Comparison of ENCODE assay signal across 13 cellular contexts in genomic region chrX:50697691-50698090, GRCh38.
DNase-seq lines count a peak whose midpoint lies in the region; ATAC-seq, FAIRE-seq and TF ChIP-seq lines count a peak whose summit lies in the region.
"Had no signal": no experiment of that assay in that cellular context is flagged by ENCODE, and none has a peak within 500 bp of the region (broad histone marks: within the 10 kb centered on the region; RNA-seq: fewer than 3 reads in every experiment).

No MANE protein-coding gene starts in this region.

- H3K4me3 ChIP-seq in cardiac muscle cell, result no peak overlapping the region
- no peak overlapping the region for H3K4me3 ChIP-seq in mammary epithelial cell (replicated peaks in 1 of 3; ENCODE audit: insufficient read depth in 1 of 3, low read depth in 2 of 3, low read length in 3 of 3)
- H3K4me3 ChIP-seq: GM12878, uterus had no signal

- H3K9me3 ChIP-seq in cardiac muscle cell (ENCODE audit: low read depth), result no peaks in the 10 kb centered on the region
- H3K9me3 ChIP-seq in mammary epithelial cell (replicated peaks; ENCODE audit: insufficient read depth, low read length), result no peaks in the 10 kb centered on the region
- H3K9me3 ChIP-seq: uterus had no signal

- H3K9ac ChIP-seq in mammary epithelial cell (ENCODE audit: insufficient read depth, low read length), result no peak overlapping the region

- CTCF ChIA-PET in mammary epithelial cell (lab: Charles Lee; ENCODE audit: low non-redundant PET), result no interaction called here

- 0% methylated on average over 2 of the region's 2 CpGs for whole genome bisulfite sequencing in mammary epithelial cell (ENCODE audit: low coverage, missing lambda C conversion rate)

- DNase-seq in cardiac muscle cell (ENCODE audit: low read depth in 1 of 2, low spot score in 1 of 2) (peak; percentile 46 to 81), cardiac septum (ENCODE audit: low spot score) (no peak), mammary epithelial cell (peak; percentile 55), iPS-NIHi7 (ENCODE audit: extremely low spot score) (peak; percentile 44), urothelium cell line (ENCODE audit: low spot score) (peak; percentile 44), retina (no peak)
- DNase-seq: activated T-cell treated with anti-CD3 and anti-CD28 coated beads, Interleukin-2, amount 50 U/mL, for 1 hour; NCI-H2171; stimulated activated CD4-positive, alpha-beta T cell treated with anti-CD3 and anti-CD28 coated beads, Interleukin-4, amount 100 ng/mL, for 24 hours; uterus had no signal

- H3K79me2 ChIP-seq in mammary epithelial cell (ENCODE audit: insufficient read depth, low read length), result no peaks in the 10 kb centered on the region

- no peak for TF ChIP-seq CTCF in cardiac muscle cell (IDR thresholded peaks at IDR 0.05; ENCODE audit: low read depth, low read length)
- TF ChIP-seq CTCF in mammary epithelial cell (conservative IDR thresholded peaks at IDR 0.05 in 1 of 2, IDR thresholded peaks at IDR 0.05 in 1 of 2; ENCODE audit: extremely low read depth in 1 of 2, insufficient read depth in 1 of 2, low read depth in 1 of 2, low read length in 2 of 2), result no peak

- H4K20me1 ChIP-seq in mammary epithelial cell (ENCODE audit: insufficient read depth, low read length), result no peaks in the 10 kb centered on the region

- H2AFZ ChIP-seq in mammary epithelial cell (ENCODE audit: low read depth, low read length), result no peak overlapping the region

- in situ Hi-C loops in mammary epithelial cell (cut with MboI; ENCODE audit: low sequenced_read_pairs in 2 of 2), result loop anchor here in 1 of 2 donors (25.0 kb wide), 1 partner anchor 765 kb away; no protein-coding TSS in a partner anchor

- dilution Hi-C loops in mammary epithelial cell (cut with HindIII; ENCODE audit: low sequenced_read_pairs), result no loop called here

- H3K4me1 ChIP-seq in cardiac muscle cell (ENCODE audit: low read depth), result no peaks in the 10 kb centered on the region
- no peaks in the 10 kb centered on the region for H3K4me1 ChIP-seq in mammary epithelial cell (ENCODE audit: insufficient read depth, low read length)
- H3K4me1 ChIP-seq: uterus had no signal

- H3K27ac ChIP-seq in cardiac muscle cell (no peak overlapping the region), mammary epithelial cell (ENCODE audit: insufficient read depth, low read depth, low read length) (no peak overlapping the region)
- H3K27ac ChIP-seq: uterus had no signal

- BruUV-seq in mammary epithelial cell (replicated peaks; lab: Mats Ljungman, UMichigan), result no TSS peak

- H3K36me3 ChIP-seq in cardiac muscle cell (no peaks in the 10 kb centered on the region), mammary epithelial cell (ENCODE audit: insufficient read depth, low read length) (no peaks in the 10 kb centered on the region)
- H3K36me3 ChIP-seq: uterus had no signal

- H3K27me3 ChIP-seq in cardiac muscle cell, result no peaks in the 10 kb centered on the region
- peaks cover 6% of the 10 kb centered on the region for H3K27me3 ChIP-seq in mammary epithelial cell (ENCODE audit: insufficient read depth, low read length)
- H3K27me3 ChIP-seq: uterus had no signal

- H3K4me2 ChIP-seq in mammary epithelial cell (ENCODE audit: insufficient read depth, low read depth, low read length), result peak overlapping the region; percentile 18

- intact Hi-C loops in cardiac septum (cut with DNase I), result no loop called here
- intact Hi-C loops in mammary epithelial cell (cut with micrococcal nuclease), result loop anchor here (2.0 to 10.0 kb wide), 3 partner anchors 49 to 1567 kb away; no protein-coding TSS in a partner anchor

- no peak for FAIRE-seq in urothelium cell line (lab: Jason Lieb, UNC)
- FAIRE-seq: GM12878 had no signal

- ATAC-seq in GM21367 (IDR thresholded peaks at IDR 0.05; ENCODE audit: unreplicated experiment), result no peak
- ATAC-seq in HG02588 (IDR thresholded peaks at IDR 0.05; ENCODE audit: unreplicated experiment), result no peak
- ATAC-seq: GM12878 had no signal

Comparison
In these comparisons a context has a peak if more than half of its experiments do, and no peak if none do; other contexts are left out.
1. DNase-seq: peak in cardiac muscle cell (2 of 2), mammary epithelial cell (single experiment), iPS-NIHi7 (single experiment) and urothelium cell line (single experiment); none in cardiac septum (single experiment) and retina (single experiment).